ENCODE assay signal across 16 cellular contexts in genomic region chr12:100356646-100357223, GRCh38. TPM values are rescaled to one million over a fixed set of nuclear protein-coding genes. Genes with fewer than 3 reads are reported as not detected.
DNase-seq lines count a peak whose midpoint lies in the region; ATAC-seq, FAIRE-seq and TF ChIP-seq lines count a peak whose summit lies in the region.
"Had no signal": no experiment of that assay in that cellular context is flagged by ENCODE, and none has a peak within 500 bp of the region (broad histone marks: within the 10 kb centered on the region; RNA-seq: fewer than 3 reads in every experiment).

SLC17A8 (plus strand) TSS chr12:100357074; CDS start chr12:100357392, 318 bp downstream.

- no peak within 1 kb of the TSS for H3K4me3 Mint-ChIP-seq in stimulated activated naive CD8-positive, alpha-beta T cell treated with anti-CD3 and anti-CD28 coated beads, Interleukin-15, amount 100 ng/mL, for 72 hours
- H3K4me3 Mint-ChIP-seq: activated T-cell treated with anti-CD3 and anti-CD28 coated beads, Interleukin-2, amount 50 U/mL, for 4 hours had no signal

- no peak for DNase-seq in stimulated activated naive CD8-positive, alpha-beta T cell treated with anti-CD3 and anti-CD28 coated beads, Interleukin-15, amount 100 ng/mL, for 72 hours
- no peak for DNase-seq in stimulated activated naive CD8-positive, alpha-beta T cell treated with anti-CD3 and anti-CD28 coated beads, Interleukin-15, Interleukin-2, amounts not matched to agents 100 U/mL and 50 U/mL, for 24 hours
- DNase-seq in body of pancreas, result peak in 1 of 4 donors; percentile 10
- peak; percentile 1 for DNase-seq in midbrain (lab: John Stamatoyannopoulos, UW)
- no peak for DNase-seq in NCI-H510A (lab: John Stamatoyannopoulos, UW)
- DNase-seq in NCI-H524 treated with DMSO at 0.1 percent for 48 hours (lab: John Stamatoyannopoulos, UW), result no peak
- no peak for DNase-seq in urothelium cell line (ENCODE audit: low spot score)
- DNase-seq: activated CD4-positive, CD25-positive, alpha-beta regulatory T cell treated with anti-CD3 and anti-CD28 coated beads, Interleukin-2, amount 50 U/mL, for 72 hours; activated T-cell treated with anti-CD3 and anti-CD28 coated beads, Interleukin-2, amount 50 U/mL, for 4 hours; EL; nucleus accumbens had no signal

- intact Hi-C loops in body of pancreas (cut with DNase I), result no loop called here

- no peak within 1 kb of the TSS for H3K4me3 ChIP-seq in body of pancreas
- H3K4me3 ChIP-seq: vagina had no signal

- no peak for TF ChIP-seq POLR2A in body of pancreas (IDR thresholded peaks at IDR 0.05)

- H3K9me3 Mint-ChIP-seq in stimulated activated naive CD8-positive, alpha-beta T cell treated with anti-CD3 and anti-CD28 coated beads, Interleukin-15, amount 100 ng/mL, for 72 hours, result no peaks in the 10 kb centered on the region
- H3K9me3 Mint-ChIP-seq: activated T-cell treated with anti-CD3 and anti-CD28 coated beads, Interleukin-2, amount 50 U/mL, for 4 hours had no signal

- H3K4me1 Mint-ChIP-seq in stimulated activated naive CD8-positive, alpha-beta T cell treated with anti-CD3 and anti-CD28 coated beads, Interleukin-15, amount 100 ng/mL, for 72 hours, result no peaks in the 10 kb centered on the region

- FAIRE-seq in urothelium cell line (lab: Jason Lieb, UNC), result no peak

- 27 to 30% methylated on average over 9 to 13 of the region's 13 CpGs for WGBS in body of pancreas, 2 donors

- no peaks in the 10 kb centered on the region for H3K27me3 ChIP-seq in body of pancreas
- H3K27me3 ChIP-seq: vagina had no signal

- ATAC-seq in stimulated activated naive CD8-positive, alpha-beta T cell treated with anti-CD3 and anti-CD28 coated beads, Interleukin-15, amount 100 ng/mL, for 72 hours, result peak; percentile 33
- ATAC-seq in stimulated activated naive CD8-positive, alpha-beta T cell treated with anti-CD3 and anti-CD28 coated beads, Interleukin-15, Interleukin-2, amounts not matched to agents 100 U/mL and 50 U/mL, for 24 hours, result no peak
- peak; percentile 45 for ATAC-seq in body of pancreas
- ATAC-seq in HG02973 (IDR thresholded peaks at IDR 0.05; ENCODE audit: unreplicated experiment), result no peak
- ATAC-seq: activated T-cell treated with anti-CD3 and anti-CD28 coated beads, Interleukin-2, amount 50 U/mL, for 4 hours had no signal

- H3K36me3 ChIP-seq in body of pancreas (replicated peaks in 1 of 2; ENCODE audit: insufficient read depth in 1 of 2, low read depth in 2 of 2), result no peaks in the 10 kb centered on the region
- H3K36me3 ChIP-seq: vagina had no signal

- peaks cover 53% of the 10 kb centered on the region for H3K27me3 Mint-ChIP-seq in stimulated activated naive CD8-positive, alpha-beta T cell treated with anti-CD3 and anti-CD28 coated beads, Interleukin-15, amount 100 ng/mL, for 72 hours

- H3K27ac Mint-ChIP-seq in stimulated activated naive CD8-positive, alpha-beta T cell treated with anti-CD3 and anti-CD28 coated beads, Interleukin-15, amount 100 ng/mL, for 72 hours, result no peak within 1 kb of the TSS

- no peak within 1 kb of the TSS for H3K27ac ChIP-seq in body of pancreas
- H3K27ac ChIP-seq: vagina had no signal

- H3K9me3 ChIP-seq in body of pancreas, result no peaks in the 10 kb centered on the region
- H3K9me3 ChIP-seq: vagina had no signal

- TF ChIP-seq CTCF in body of pancreas (IDR thresholded peaks at IDR 0.05), result no peak

- peaks cover 7% of the 10 kb centered on the region for H3K4me1 ChIP-seq in body of pancreas
- H3K4me1 ChIP-seq: vagina had no signal

RNA-seq across cellular contexts. Expression of gene SLC17A8, which starts in this region (rescaled TPM):
- not detected for total RNA-seq in body of pancreas
- total RNA-seq: activated T-cell treated with anti-CD3 and anti-CD28 coated beads, Interleukin-2, amount 50 U/mL, for 4 hours; kidney epithelial cell; LHCN-M2; NCI-H460; vagina had no signal

Comparison
In these comparisons a context has a peak if more than half of its experiments do, and no peak if none do; other contexts are left out.
1. Peak in ATAC-seq in body of pancreas; RNA of the gene not detected or under 1 TPM.